In the genomic region with DNA sequence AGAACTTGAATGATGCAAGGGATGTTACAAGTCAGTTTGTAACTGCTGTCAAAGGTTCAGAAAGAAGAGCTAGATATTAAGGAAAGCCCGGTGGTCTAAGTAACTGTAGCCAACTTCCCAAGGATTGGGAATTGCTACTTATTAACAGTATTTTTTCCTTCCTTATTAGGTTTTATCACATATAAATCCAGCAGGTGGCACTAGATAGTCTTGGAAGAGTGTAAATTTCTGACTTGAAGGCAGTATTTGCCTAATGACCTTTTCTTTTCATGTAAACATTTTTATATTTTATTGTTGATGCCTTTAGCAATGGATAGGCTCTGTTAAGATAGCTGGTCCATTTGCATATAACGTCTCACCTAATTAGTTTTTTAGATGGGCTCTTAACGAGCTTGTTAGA, we compare ENCODE assay signal across 9 cellular contexts. TPM values are rescaled to one million over a fixed set of nuclear protein-coding genes. Genes with fewer than 3 reads are reported as not detected.
DNase-seq lines count a peak whose midpoint lies in the region; ATAC-seq and TF ChIP-seq lines count a peak whose summit lies in the region.
"Had no signal": no experiment of that assay in that cellular context is flagged by ENCODE, and none has a peak within 500 bp of the region (broad histone marks: within the 10 kb centered on the region; RNA-seq: fewer than 3 reads in every experiment).

No MANE protein-coding gene starts in this region.

- no peaks in the 10 kb centered on the region for H3K27me3 ChIP-seq in fibroblast of lung (ENCODE audit: control insufficient read depth, insufficient read depth, low read length)

- no peaks in the 10 kb centered on the region for H3K4me1 ChIP-seq in fibroblast of lung (ENCODE audit: control insufficient read depth, extremely low read depth, insufficient read depth, low read length)

- H3K27ac ChIP-seq in fibroblast of lung (ENCODE audit: insufficient read depth, low read length): no peak overlapping the region
- H3K27ac ChIP-seq: skin epidermis had no signal

- no peak overlapping the region for H3K4me3 ChIP-seq in fibroblast of lung (replicated peaks in 1 of 4; ENCODE audit: control extremely low read depth in 1 of 4, insufficient read depth in 1 of 4, low read depth in 3 of 4, low read length in 4 of 4)
- H3K4me3 ChIP-seq: skin epidermis had no signal

- no peak overlapping the region for H3K4me2 ChIP-seq in fibroblast of lung (ENCODE audit: extremely low read depth, insufficient read depth, low read length)

- no peak overlapping the region for H3K9ac ChIP-seq in fibroblast of lung (ENCODE audit: insufficient read depth, low read length)

- H3K79me2 ChIP-seq in fibroblast of lung (ENCODE audit: control insufficient read depth, insufficient read depth, low read length): peaks cover 19% of the 10 kb centered on the region

- peak in 1 of 2 donors; percentile 48 for TF ChIP-seq CTCF in fibroblast of lung (conservative IDR thresholded peaks at IDR 0.05 in 1 of 2, IDR thresholded peaks at IDR 0.05 in 1 of 2; ENCODE audit: low read depth in 1 of 2, low read length in 2 of 2)

- H3K9me3 ChIP-seq in fibroblast of lung (ENCODE audit: control insufficient read depth, insufficient read depth, low read depth, low read length): no peaks in the 10 kb centered on the region

- no peak for ATAC-seq in GM18520 (IDR thresholded peaks at IDR 0.05; ENCODE audit: unreplicated experiment)

- H2AFZ ChIP-seq in fibroblast of lung (ENCODE audit: low read length): no peak overlapping the region

- peaks cover 3% of the 10 kb centered on the region for H3K36me3 ChIP-seq in fibroblast of lung (ENCODE audit: control insufficient read depth, insufficient read depth, low read length)

- H4K20me1 ChIP-seq in fibroblast of lung (ENCODE audit: control insufficient read depth, extremely low read depth, insufficient read depth, low read length): no peaks in the 10 kb centered on the region

- DNase-seq in SIG-M5 treated with dmso at 0.1 percent for 504 hours (lab: John Stamatoyannopoulos, UW; ENCODE audit: unreplicated experiment): peak; percentile 22
- DNase-seq in SIG-M5 (lab: John Stamatoyannopoulos, UW): no peak
- DNase-seq in NCI-H526 treated with DMSO at 0.1 percent for 48 hours (lab: John Stamatoyannopoulos, UW): peak; percentile 52
- peak; percentile 35 to 61 for DNase-seq in fibroblast of lung (ENCODE audit: low read depth in 2 of 2)
- peak; percentile 8 for DNase-seq in stromal cell of bone marrow (ENCODE audit: low read depth)
- DNase-seq in middle frontal gyrus (ENCODE audit: extremely low spot score, low spot score): no peak
- no peak for DNase-seq in activated gamma-delta T cell (lab: John Stamatoyannopoulos, UW)

RNA-seq across cellular contexts. Expression of a gene that starts 51.2 kb away (rescaled TPM):
- total RNA-seq in fibroblast of lung: 6.2 and 21.5 TPM in 2 replicates
- polyA plus RNA-seq in fibroblast of lung: 25.3 and 93.2 TPM in 2 replicates
- 23.3 and 82.8 TPM in 2 replicates for polyA plus RNA-seq in fibroblast of lung (2012)
- polyA minus RNA-seq in fibroblast of lung (ENCODE audit: low replicate concordance): 26.8 and 125 TPM in 2 replicates

Comparison
In these comparisons a context has a peak if more than half of its experiments do, and no peak if none do; other contexts are left out.
1. DNase-seq: peak in SIG-M5 treated with dmso at 0.1 percent for 504 hours (single experiment), NCI-H526 treated with DMSO at 0.1 percent for 48 hours (single experiment), fibroblast of lung (2 of 2) and stromal cell of bone marrow (single experiment); none in SIG-M5 (single experiment), middle frontal gyrus (single experiment) and activated gamma-delta T cell (single experiment).